ENCODE assay signal across 8 cellular contexts in the genomic region with DNA sequence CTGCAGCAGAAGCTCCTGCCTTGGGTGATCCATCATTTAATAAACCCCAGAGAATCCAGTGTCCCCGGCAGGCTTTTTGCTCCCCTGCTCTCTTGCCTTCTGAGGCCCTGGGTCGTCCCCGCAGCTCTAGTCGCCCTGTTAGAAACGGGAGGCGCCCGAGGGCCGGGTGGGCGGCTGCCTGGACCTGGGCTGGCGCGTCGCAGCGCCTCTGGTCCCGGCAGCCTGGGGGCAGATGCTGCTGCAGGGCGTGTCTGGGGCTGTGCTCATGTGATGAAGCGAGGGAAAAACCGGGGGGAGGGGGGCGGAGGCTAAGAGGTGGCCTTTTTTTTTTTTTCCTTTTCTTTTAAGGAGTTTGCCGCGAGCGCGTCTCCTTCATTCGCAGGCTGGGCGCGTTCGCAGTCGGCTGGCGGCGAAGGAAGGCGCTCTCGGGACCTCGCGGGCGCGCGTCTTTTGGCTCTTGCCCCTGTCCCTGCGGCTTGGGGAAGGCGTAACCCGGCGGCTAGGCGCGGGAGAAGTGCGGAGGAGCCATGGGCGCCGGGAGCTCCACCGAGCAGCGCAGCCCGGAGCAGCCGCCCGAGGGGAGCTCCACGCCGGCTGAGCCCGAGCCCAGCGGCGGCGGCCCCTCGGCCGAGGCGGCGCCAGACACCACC. TPM values are rescaled to one million over a fixed set of nuclear protein-coding genes. Genes with fewer than 3 reads are reported as not detected.
A peak's percentile ranks its signal among the peaks of the same experiment; 100 is the strongest.
DNase-seq lines count a peak whose midpoint lies in the region; ATAC-seq lines count a peak whose summit lies in the region.

No MANE protein-coding gene starts in this region.

- H3K27ac ChIP-seq in angular gyrus (ENCODE audit: low read depth, low read length) = peak overlapping the region; percentile 74

- peak; percentile 92 for ATAC-seq in left ventricle myocardium superior

- peak; percentile 12 to 44 for DNase-seq in activated CD4-positive, alpha-beta T cell treated with anti-CD3 and anti-CD28 coated beads for 24 hours (ENCODE audit: low read depth in 2 of 2)
- no peak for DNase-seq in activated CD4-positive, alpha-beta T cell treated with anti-CD3 and anti-CD28 coated beads for 1 hour
- DNase-seq in NCI-H69 (lab: John Stamatoyannopoulos, UW) (peak; percentile 64), left ventricle myocardium superior (peak; percentile 89), posterior vena cava (ENCODE audit: low spot score) (peak; percentile 94), NCI-H187 treated with DMSO at 0.1 percent for 48 hours (lab: John Stamatoyannopoulos, UW) (no peak), SIG-M5 (lab: John Stamatoyannopoulos, UW) (no peak)

- intact Hi-C loops in left ventricle myocardium superior (cut with micrococcal nuclease) = no loop called here
- intact Hi-C loops in posterior vena cava (cut with DNase I) = loop anchor here in 1 of 2 donors (5.0 kb wide), 1 partner anchor 82 kb away; no protein-coding TSS in a partner anchor

RNA-seq across cellular contexts. Expression of a gene that starts 0.4 kb away (rescaled TPM):
- total RNA-seq in left ventricle myocardium superior (15.1 TPM), posterior vena cava (100 to 1,000 TPM; 140 to 146 TPM)

Comparison
In these comparisons a context has a peak if more than half of its experiments do, and no peak if none do; other contexts are left out.
1. DNase-seq: peak in activated CD4-positive, alpha-beta T cell treated with anti-CD3 and anti-CD28 coated beads for 24 hours (2 of 2), NCI-H69 (single experiment), left ventricle myocardium superior (single experiment) and posterior vena cava (single experiment); none in activated CD4-positive, alpha-beta T cell treated with anti-CD3 and anti-CD28 coated beads for 1 hour (single experiment), NCI-H187 treated with DMSO at 0.1 percent for 48 hours (single experiment) and SIG-M5 (single experiment).